ENCODE assay signal across 23 cellular contexts in the genomic region with DNA sequence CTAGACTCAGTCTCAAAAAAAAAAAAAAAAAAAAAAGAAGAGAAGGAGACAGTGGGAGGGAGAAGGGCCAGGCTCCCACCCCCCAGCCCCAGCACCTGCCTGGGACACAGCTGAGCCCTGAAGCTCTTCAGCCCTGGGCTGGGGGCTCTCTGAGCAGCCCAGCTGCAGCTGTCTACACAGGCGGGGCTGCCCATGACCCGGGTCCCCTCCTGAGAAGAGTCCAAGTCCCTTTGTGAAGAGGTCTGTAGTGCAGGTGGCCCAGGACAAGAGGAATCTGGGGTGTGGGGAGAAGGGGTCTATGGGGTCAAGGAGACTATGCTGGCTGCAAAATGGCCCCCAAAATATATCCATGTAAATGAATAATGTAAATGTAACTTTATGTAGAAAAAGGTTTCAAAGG. TPM values are rescaled to one million over a fixed set of nuclear protein-coding genes. Genes with fewer than 3 reads are reported as not detected.
"Had no signal": no experiment of that assay in that cellular context is flagged by ENCODE, and none has a peak within 500 bp of the region (broad histone marks: within the 10 kb centered on the region; RNA-seq: fewer than 3 reads in every experiment).

No MANE protein-coding gene starts in this region.

- H3K36me3 ChIP-seq: stomach had no signal

- DNase-seq: activated CD4-positive, alpha-beta T cell treated with anti-CD3 and anti-CD28 coated beads for 48 hours; activated CD4-positive, CD25-positive, alpha-beta regulatory T cell; activated CD8-positive, alpha-beta memory T cell treated with anti-CD3 and anti-CD28 coated beads for 24 hours; activated CD8-positive, alpha-beta memory T cell treated with anti-CD3 and anti-CD28 coated beads, Interleukin-2, amount 50 U/mL, for 48 hours; activated effector memory CD4-positive, alpha-beta T cell treated with anti-CD3 and anti-CD28 coated beads, Interleukin-2, amount 50 U/mL, for 16 hours; activated T-cell treated with anti-CD3 and anti-CD28 coated beads, Interleukin-2, amount 50 U/mL, for 72 hours; erythroblast; foreskin melanocyte; hypothalamus; islet precursor cell; mammary epithelial cell; midbrain; nephron progenitor cell; stimulated activated CD4-positive, alpha-beta T cell treated with anti-CD3 and anti-CD28 coated beads, Interleukin-4, amount 100 ng/mL, for 1 hour; stomach; T1000 had no signal

- H3K27me3 ChIP-seq: stomach had no signal

- H3K27ac ChIP-seq: coronary artery, skin epidermis, stomach had no signal

- H3K4me3 Mint-ChIP-seq: activated T-cell treated with anti-CD3 and anti-CD28 coated beads, Interleukin-2, amount 50 U/mL, for 72 hours; brain; central memory CD8-positive, alpha-beta T cell; nephron progenitor cell; type B pancreatic cell had no signal

- H3K4me3 ChIP-seq: coronary artery, skin epidermis, stomach had no signal

- H3K27me3 Mint-ChIP-seq: central memory CD8-positive, alpha-beta T cell; type B pancreatic cell had no signal

- H3K27ac Mint-ChIP-seq: activated T-cell treated with anti-CD3 and anti-CD28 coated beads, Interleukin-2, amount 50 U/mL, for 72 hours; nephron progenitor cell; progenitor cell of endocrine pancreas had no signal

- ATAC-seq: activated T-cell treated with anti-CD3 and anti-CD28 coated beads, Interleukin-2, amount 50 U/mL, for 72 hours had no signal

- H3K36me3 Mint-ChIP-seq: brain, type B pancreatic cell had no signal

- H3K9me3 Mint-ChIP-seq: activated T-cell treated with anti-CD3 and anti-CD28 coated beads, Interleukin-2, amount 50 U/mL, for 72 hours; brain; central memory CD8-positive, alpha-beta T cell; type B pancreatic cell had no signal

- H3K9me3 ChIP-seq: stomach had no signal

RNA-seq across cellular contexts. Expression of a gene that starts 6.7 kb away (rescaled TPM):
- total RNA-seq: activated T-cell treated with anti-CD3 and anti-CD28 coated beads, Interleukin-2, amount 50 U/mL, for 72 hours; myocyte; progenitor cell of endocrine pancreas had no signal
